ENCODE assay signal across 3 cellular contexts in the genomic region with DNA sequence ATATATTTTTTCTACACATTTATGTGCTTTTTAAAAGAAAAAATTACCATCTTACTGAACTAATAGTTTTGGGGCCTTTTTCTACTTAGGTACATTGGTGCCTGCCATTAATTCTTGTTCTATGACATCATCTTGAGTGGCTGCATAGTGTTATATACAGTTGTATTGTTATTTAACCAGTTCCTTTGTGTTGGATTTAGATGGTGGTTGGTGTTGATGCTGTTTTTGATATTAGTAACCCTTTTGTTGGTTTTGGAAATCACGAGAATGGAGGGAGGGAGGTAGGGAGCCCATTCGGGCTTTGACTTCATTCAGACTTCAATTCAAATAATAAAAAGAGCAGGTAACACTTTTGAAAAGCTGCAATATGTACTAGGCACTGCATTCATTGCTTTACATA.
TF ChIP-seq lines count a peak whose summit lies in the region.

No MANE protein-coding gene starts in this region.

TF ChIP-seq in SK-N-SH, 30 proteins besides CTCF, POLR2A, EP300 and RAD21:
- TF ChIP-seq, protein P1, sequence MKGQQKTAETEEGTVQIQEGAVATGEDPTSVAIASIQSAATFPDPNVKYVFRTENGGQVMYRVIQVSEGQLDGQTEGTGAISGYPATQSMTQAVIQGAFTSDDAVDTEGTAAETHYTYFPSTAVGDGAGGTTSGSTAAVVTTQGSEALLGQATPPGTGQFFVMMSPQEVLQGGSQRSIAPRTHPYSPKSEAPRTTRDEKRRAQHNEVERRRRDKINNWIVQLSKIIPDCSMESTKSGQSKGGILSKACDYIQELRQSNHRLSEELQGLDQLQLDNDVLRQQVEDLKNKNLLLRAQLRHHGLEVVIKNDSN (IDR thresholded peaks at IDR 0.05; ENCODE audit: borderline replicate concordance, low read depth), result no peak
- TF ChIP-seq SMC3 (IDR thresholded peaks at IDR 0.05; ENCODE audit: low read depth, low read length) (no peak), RFX5 (IDR thresholded peaks at IDR 0.05; ENCODE audit: low read length) (no peak), MEF2A (IDR thresholded peaks at IDR 0.05; ENCODE audit: borderline replicate concordance, low read depth) (no peak), EZH2phosphoT487 (IDR thresholded peaks at IDR 0.05; ENCODE audit: borderline replicate concordance, low read depth) (no peak)
- TF ChIP-seq, protein P2, sequence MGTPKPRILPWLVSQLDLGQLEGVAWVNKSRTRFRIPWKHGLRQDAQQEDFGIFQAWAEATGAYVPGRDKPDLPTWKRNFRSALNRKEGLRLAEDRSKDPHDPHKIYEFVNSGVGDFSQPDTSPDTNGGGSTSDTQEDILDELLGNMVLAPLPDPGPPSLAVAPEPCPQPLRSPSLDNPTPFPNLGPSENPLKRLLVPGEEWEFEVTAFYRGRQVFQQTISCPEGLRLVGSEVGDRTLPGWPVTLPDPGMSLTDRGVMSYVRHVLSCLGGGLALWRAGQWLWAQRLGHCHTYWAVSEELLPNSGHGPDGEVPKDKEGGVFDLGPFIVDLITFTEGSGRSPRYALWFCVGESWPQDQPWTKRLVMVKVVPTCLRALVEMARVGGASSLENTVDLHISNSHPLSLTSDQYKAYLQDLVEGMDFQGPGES (IDR thresholded peaks at IDR 0.05; ENCODE audit: low read depth, low read length), result no peak

TF ChIP-seq in SK-N-SH treated with all-trans-retinoic acid at 6 μM for 48 hours, 23 proteins besides CTCF, POLR2A, EP300 and RAD21:
- TF ChIP-seq, protein P3, sequence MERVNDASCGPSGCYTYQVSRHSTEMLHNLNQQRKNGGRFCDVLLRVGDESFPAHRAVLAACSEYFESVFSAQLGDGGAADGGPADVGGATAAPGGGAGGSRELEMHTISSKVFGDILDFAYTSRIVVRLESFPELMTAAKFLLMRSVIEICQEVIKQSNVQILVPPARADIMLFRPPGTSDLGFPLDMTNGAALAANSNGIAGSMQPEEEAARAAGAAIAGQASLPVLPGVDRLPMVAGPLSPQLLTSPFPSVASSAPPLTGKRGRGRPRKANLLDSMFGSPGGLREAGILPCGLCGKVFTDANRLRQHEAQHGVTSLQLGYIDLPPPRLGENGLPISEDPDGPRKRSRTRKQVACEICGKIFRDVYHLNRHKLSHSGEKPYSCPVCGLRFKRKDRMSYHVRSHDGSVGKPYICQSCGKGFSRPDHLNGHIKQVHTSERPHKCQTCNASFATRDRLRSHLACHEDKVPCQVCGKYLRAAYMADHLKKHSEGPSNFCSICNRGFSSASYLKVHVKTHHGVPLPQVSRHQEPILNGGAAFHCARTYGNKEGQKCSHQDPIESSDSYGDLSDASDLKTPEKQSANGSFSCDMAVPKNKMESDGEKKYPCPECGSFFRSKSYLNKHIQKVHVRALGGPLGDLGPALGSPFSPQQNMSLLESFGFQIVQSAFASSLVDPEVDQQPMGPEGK (CRISPR knock-in tag; IDR thresholded peaks at IDR 0.05; ENCODE audit: borderline replicate concordance), result no peak
- TF ChIP-seq BACH2 (CRISPR knock-in tag; IDR thresholded peaks at IDR 0.05; ENCODE audit: borderline replicate concordance) (no peak), ZNF565 (CRISPR knock-in tag; conservative IDR thresholded peaks at IDR 0.05; ENCODE audit: low read depth) (no peak), ZC3H10 (CRISPR knock-in tag; IDR thresholded peaks at IDR 0.05) (no peak), OSR1 (CRISPR knock-in tag; IDR thresholded peaks at IDR 0.05) (no peak), ZNF70 (CRISPR knock-in tag; IDR thresholded peaks at IDR 0.05) (no peak)
- TF ChIP-seq, protein P4, sequence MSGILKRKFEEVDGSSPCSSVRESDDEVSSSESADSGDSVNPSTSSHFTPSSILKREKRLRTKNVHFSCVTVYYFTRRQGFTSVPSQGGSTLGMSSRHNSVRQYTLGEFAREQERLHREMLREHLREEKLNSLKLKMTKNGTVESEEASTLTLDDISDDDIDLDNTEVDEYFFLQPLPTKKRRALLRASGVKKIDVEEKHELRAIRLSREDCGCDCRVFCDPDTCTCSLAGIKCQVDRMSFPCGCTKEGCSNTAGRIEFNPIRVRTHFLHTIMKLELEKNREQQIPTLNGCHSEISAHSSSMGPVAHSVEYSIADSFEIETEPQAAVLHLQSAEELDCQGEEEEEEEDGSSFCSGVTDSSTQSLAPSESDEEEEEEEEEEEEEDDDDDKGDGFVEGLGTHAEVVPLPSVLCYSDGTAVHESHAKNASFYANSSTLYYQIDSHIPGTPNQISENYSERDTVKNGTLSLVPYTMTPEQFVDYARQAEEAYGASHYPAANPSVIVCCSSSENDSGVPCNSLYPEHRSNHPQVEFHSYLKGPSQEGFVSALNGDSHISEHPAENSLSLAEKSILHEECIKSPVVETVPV (CRISPR knock-in tag; IDR thresholded peaks at IDR 0.05), result no peak

TF ChIP-seq in K562, 482 proteins besides CTCF, POLR2A, EP300 and RAD21:
- TF ChIP-seq NFATC3 (IDR thresholded peaks at IDR 0.05), result no peak
- TF ChIP-seq, protein P5, sequence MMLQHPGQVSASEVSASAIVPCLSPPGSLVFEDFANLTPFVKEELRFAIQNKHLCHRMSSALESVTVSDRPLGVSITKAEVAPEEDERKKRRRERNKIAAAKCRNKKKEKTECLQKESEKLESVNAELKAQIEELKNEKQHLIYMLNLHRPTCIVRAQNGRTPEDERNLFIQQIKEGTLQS (IDR thresholded peaks at IDR 0.05), result 0 out of 2 replicates have a peak, but pooled peaks have one; percentile 18
- TF ChIP-seq, protein P5 (CRISPR knock-in tag; conservative IDR thresholded peaks at IDR 0.05), result no peak
- TF ChIP-seq, protein P6, sequence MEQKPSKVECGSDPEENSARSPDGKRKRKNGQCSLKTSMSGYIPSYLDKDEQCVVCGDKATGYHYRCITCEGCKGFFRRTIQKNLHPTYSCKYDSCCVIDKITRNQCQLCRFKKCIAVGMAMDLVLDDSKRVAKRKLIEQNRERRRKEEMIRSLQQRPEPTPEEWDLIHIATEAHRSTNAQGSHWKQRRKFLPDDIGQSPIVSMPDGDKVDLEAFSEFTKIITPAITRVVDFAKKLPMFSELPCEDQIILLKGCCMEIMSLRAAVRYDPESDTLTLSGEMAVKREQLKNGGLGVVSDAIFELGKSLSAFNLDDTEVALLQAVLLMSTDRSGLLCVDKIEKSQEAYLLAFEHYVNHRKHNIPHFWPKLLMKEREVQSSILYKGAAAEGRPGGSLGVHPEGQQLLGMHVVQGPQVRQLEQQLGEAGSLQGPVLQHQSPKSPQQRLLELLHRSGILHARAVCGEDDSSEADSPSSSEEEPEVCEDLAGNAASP (IDR thresholded peaks at IDR 0.05), result no peak
